7 cellular contexts compared by ENCODE assay signal in the genomic region with DNA sequence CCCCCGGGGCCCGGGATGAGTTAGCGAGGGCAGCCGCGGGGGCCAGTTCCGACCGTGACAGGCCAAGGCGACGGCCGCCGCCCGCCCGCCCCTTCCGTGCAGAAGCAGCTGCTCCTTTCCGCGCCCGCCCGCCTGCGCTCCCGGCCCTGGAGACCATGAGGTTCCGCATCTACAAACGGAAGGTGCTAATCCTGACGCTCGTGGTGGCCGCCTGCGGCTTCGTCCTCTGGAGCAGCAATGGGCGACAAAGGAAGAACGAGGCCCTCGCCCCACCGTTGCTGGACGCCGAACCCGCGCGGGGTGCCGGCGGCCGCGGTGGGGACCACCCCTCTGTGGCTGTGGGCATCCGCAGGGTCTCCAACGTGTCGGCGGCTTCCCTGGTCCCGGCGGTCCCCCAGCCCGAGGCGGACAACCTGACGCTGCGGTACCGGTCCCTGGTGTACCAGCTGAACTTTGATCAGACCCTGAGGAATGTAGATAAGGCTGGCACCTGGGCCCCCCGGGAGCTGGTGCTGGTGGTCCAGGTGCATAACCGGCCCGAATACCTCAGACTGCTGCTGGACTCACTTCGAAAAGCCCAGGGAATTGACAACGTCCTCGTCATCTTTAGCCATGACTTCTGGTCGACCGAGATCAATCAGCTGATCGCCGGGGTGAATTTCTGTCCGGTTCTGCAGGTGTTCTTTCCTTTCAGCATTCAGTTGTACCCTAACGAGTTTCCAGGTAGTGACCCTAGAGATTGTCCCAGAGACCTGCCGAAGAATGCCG. TPM values are rescaled to one million over a fixed set of nuclear protein-coding genes. Genes with fewer than 3 reads are reported as not detected.
A peak's percentile ranks its signal among the peaks of the same experiment; 100 is the strongest.
DNase-seq lines count a peak whose midpoint lies in the region; ATAC-seq and TF ChIP-seq lines count a peak whose summit lies in the region.

No MANE protein-coding gene starts in this region.

- H3K4me3 ChIP-seq in GM06990 (replicated peaks; ENCODE audit: low read depth, low read length) (peak overlapping the region; percentile 95), dorsolateral prefrontal cortex (peak overlapping the region; percentile 64 to 100 (median 92)), lung (peak overlapping the region; percentile 84)

- H3K27ac ChIP-seq in dorsolateral prefrontal cortex = peak overlapping the region; percentile 66 to 99 (median 93)
- peak overlapping the region; percentile 96 to 97 for H3K27ac ChIP-seq in lung (ENCODE audit: low read depth in 1 of 2, low read length in 1 of 2)

- H3K36me3 ChIP-seq in GM06990 (ENCODE audit: control insufficient read depth, insufficient read depth, low read length) = no peaks in the 10 kb centered on the region
- peaks cover 4 to 5% of the 10 kb centered on the region in 2 donors for H3K36me3 ChIP-seq in lung (ENCODE audit: control insufficient read depth in 2 of 2, insufficient read depth in 2 of 2, low read length in 2 of 2)

- H3K4me1 ChIP-seq in lung (ENCODE audit: control insufficient read depth in 2 of 2, insufficient read depth in 2 of 2, low read length in 2 of 2) = peaks cover 4 to 15% of the 10 kb centered on the region in 2 donors

- intact Hi-C loops in dorsolateral prefrontal cortex (cut with DNase I) = loop anchor here (1.0 to 5.0 kb wide), 3 partner anchors 12 to 34 kb away; partner anchors contain the start of gene RPS29 (in 2 of the 2)

- peak; percentile 30 for ATAC-seq in GM21723 (IDR thresholded peaks at IDR 0.05; ENCODE audit: unreplicated experiment)
- ATAC-seq in lung (ENCODE audit: insufficient read depth, low FRiP score) = peak; percentile 64

- DNase-seq in GM06990 (ENCODE audit: extremely low read depth, insufficient read length) (peak; percentile 82), LHCN-M2 (ENCODE audit: low read depth) (peak; percentile 64), UCSD-AML1 (lab: John Stamatoyannopoulos, UW; ENCODE audit: unreplicated experiment) (peak; percentile 79), dorsolateral prefrontal cortex (peak; percentile 39 to 74 (median 62)), lung (ENCODE audit: low spot score) (peak; percentile 70)
- peak; percentile 71 for DNase-seq in stimulated activated CD8-positive, alpha-beta memory T cell treated with anti-CD3 and anti-CD28 coated beads, Interleukin-4, amount 100 ng/mL, for 48 hours

- TF ChIP-seq CTCF in GM06990 (IDR thresholded peaks at IDR 0.05; ENCODE audit: insufficient read depth, low read length, poor library complexity, severe bottlenecking) (no peak), dorsolateral prefrontal cortex (IDR thresholded peaks at IDR 0.05 in 54 of 56, conservative IDR thresholded peaks at IDR 0.05 in 2 of 56; ENCODE audit: low read depth in 1 of 56, partially characterized antibody in 56 of 56) (peak in 2 of 56 donors; percentile 10 to 12), lung (IDR thresholded peaks at IDR 0.05; ENCODE audit: control extremely low read depth, extremely low read depth) (no peak)

- H3K27me3 ChIP-seq in GM06990 (replicated peaks; ENCODE audit: control insufficient read depth, insufficient read depth, low read length) (no peaks in the 10 kb centered on the region), dorsolateral prefrontal cortex (no peaks in the 10 kb centered on the region), lung (ENCODE audit: control insufficient read depth, insufficient read depth) (no peaks in the 10 kb centered on the region)

- 3 to 9% methylated on average over 46 to 65 of the region's 65 CpGs for WGBS in lung, 2 donors

- H3K9me3 ChIP-seq in lung (ENCODE audit: control insufficient read depth in 2 of 2, insufficient read depth in 1 of 2, low read length in 1 of 2) = no peaks in the 10 kb centered on the region

RNA-seq across cellular contexts. Expression of gene MGAT2, which starts 0.7 kb away (rescaled TPM):
- total RNA-seq in LHCN-M2 (2014; rRNA removed) (97.6 and 105 TPM in 2 replicates), dorsolateral prefrontal cortex (10 to 100 TPM in 82 of 120 experiments, 1 to 10 TPM in 38; 6.7 to 13.7 (median 10.6) TPM), lung (10 to 100 TPM; 26.8 to 44.2 TPM)
- 29.5 TPM for polyA plus RNA-seq in LHCN-M2 (2012)
- 10 to 100 TPM; 15.2 to 32.4 TPM for polyA plus RNA-seq in lung

RNA-seq across cellular contexts. Expression of gene RPL36AL, which starts 0.9 kb away (rescaled TPM):
- total RNA-seq in LHCN-M2 (2014; rRNA removed) (132 and 160 TPM in 2 replicates), dorsolateral prefrontal cortex (100 to 1,000 TPM in 41 of 120 experiments, 10 to 100 TPM in 79; 70.0 to 141 (median 96.5) TPM), lung (100 to 1,000 TPM; 117 to 158 TPM)
- polyA plus RNA-seq in LHCN-M2 (2012) = 391 TPM
- 100 to 1,000 TPM; 343 to 729 TPM for polyA plus RNA-seq in lung

RNA-seq across cellular contexts. Expression of gene DNAAF2, which starts 13.7 kb away (rescaled TPM):
- total RNA-seq in LHCN-M2 (2014; rRNA removed) (11.2 and 16.0 TPM in 2 replicates), dorsolateral prefrontal cortex (1 to 10 TPM; 3.8 to 9.2 (median 6.3) TPM), lung (10 to 100 TPM; 11.7 to 12.3 TPM)
- 2.8 TPM for polyA plus RNA-seq in LHCN-M2 (2012)
- polyA plus RNA-seq in lung = 1 to 10 TPM; 4.4 to 8.2 TPM

RNA-seq across cellular contexts. Expression of gene LRR1, which starts 22.6 kb away (rescaled TPM):
- total RNA-seq in LHCN-M2 (2014; rRNA removed) (42.8 and 46.1 TPM in 2 replicates), dorsolateral prefrontal cortex (10 to 100 TPM in 1 of 120 experiments, 1 to 10 TPM in 116, under 1 TPM in 3; 0.89 to 10.9 (median 3.8) TPM), lung (10 to 100 TPM in 1 of 2 donors, 1 to 10 TPM in 1; 6.9 to 11.9 TPM)
- polyA plus RNA-seq in LHCN-M2 (2012) = 23.4 TPM
- 1 to 10 TPM; 5.7 to 8.3 TPM for polyA plus RNA-seq in lung

RNA-seq across cellular contexts. Expression of gene RPS29, which starts 35.1 kb away (rescaled TPM):
- total RNA-seq in LHCN-M2 (2014; rRNA removed) = 2,086 and 4,823 TPM in 2 replicates
- polyA plus RNA-seq in LHCN-M2 (2012) = 4,196 TPM
- total RNA-seq in dorsolateral prefrontal cortex = 100 to 1,000 TPM; 199 to 551 (median 360) TPM
- total RNA-seq in lung = 1,000 to 10,000 TPM in 1 of 2 donors, 100 to 1,000 TPM in 1; 413 to 1,209 TPM
- 1,000 to 10,000 TPM; 2,302 to 3,240 TPM for polyA plus RNA-seq in lung

Comparison
In these comparisons a context has a peak if more than half of its experiments do, and no peak if none do; other contexts are left out.
1. Peak in every context shown above with its lines: DNase-seq, ATAC-seq, H3K4me3 ChIP-seq and H3K27ac ChIP-seq.